In genomic region chr7:52749880-52750279, GRCh38 we compare ENCODE assay signal across 14 cellular contexts.
DNase-seq lines count a peak whose midpoint lies in the region; ATAC-seq, FAIRE-seq and TF ChIP-seq lines count a peak whose summit lies in the region.
"Had no signal": no experiment of that assay in that cellular context is flagged by ENCODE, and none has a peak within 500 bp of the region (broad histone marks: within the 10 kb centered on the region; RNA-seq: fewer than 3 reads in every experiment).

No MANE protein-coding gene starts in this region.

- 49% methylated on average over 4 of the region's 4 CpGs for WGBS in prostate gland

- DNase-seq in D721Med (ENCODE audit: insufficient read length, low spot score) (no peak), H7 (peak; percentile 23), SK-MEL-5 (ENCODE audit: low read depth, low spot score) (peak; percentile 47), kidney tubule cell (ENCODE audit: low spot score) (peak; percentile 2), prostate gland (ENCODE audit: low spot score) (no peak), coronary artery (ENCODE audit: low spot score) (no peak)
- DNase-seq: DND-41, KG1, NCI-H2227 treated with DMSO at 0.1 percent for 48 hours, posterior cingulate gyrus, small intestine, thyroid gland had no signal

- TF ChIP-seq POLR2A in prostate gland (IDR thresholded peaks at IDR 0.05) = no peak

- H3K27me3 ChIP-seq in H7 (ENCODE audit: control insufficient read depth, insufficient read depth, low read length) (no peaks in the 10 kb centered on the region), prostate gland (replicated peaks; ENCODE audit: insufficient read depth) (no peaks in the 10 kb centered on the region)
- H3K27me3 ChIP-seq: thyroid gland had no signal

- TF ChIP-seq CTCF in D721Med (IDR thresholded peaks at IDR 0.05; ENCODE audit: insufficient read depth, missing control alignments) (peak; percentile 48), prostate gland (IDR thresholded peaks at IDR 0.05) (no peak), coronary artery (IDR thresholded peaks at IDR 0.05) (no peak)

- intact Hi-C loops in prostate gland (cut with DNase I) = no loop called here

- no peak overlapping the region for H3K27ac ChIP-seq in prostate gland
- H3K27ac ChIP-seq in coronary artery = no peak overlapping the region
- H3K27ac ChIP-seq: thyroid gland had no signal

- FAIRE-seq in D721Med (lab: Jason Lieb, UNC) = no peak
- FAIRE-seq: bronchial epithelial cell, small intestine had no signal

- no peaks in the 10 kb centered on the region for H3K36me3 ChIP-seq in H7 (replicated peaks; ENCODE audit: control insufficient read depth, insufficient read depth, low read length)
- H3K36me3 ChIP-seq in prostate gland = no peaks in the 10 kb centered on the region
- H3K36me3 ChIP-seq: thyroid gland had no signal

- in situ Hi-C loops in SK-MEL-5 (cut with HindIII; ENCODE audit: low pct_unique_long_range_greater_than_20kb, low sequenced_read_pairs) = no loop called here

- no peaks in the 10 kb centered on the region for H3K4me1 ChIP-seq in prostate gland (replicated peaks)
- H3K4me1 ChIP-seq: thyroid gland had no signal

- H3K4me3 ChIP-seq in H7 (ENCODE audit: insufficient read depth, low read depth, low read length) = no peak overlapping the region
- no peak overlapping the region for H3K4me3 ChIP-seq in prostate gland
- no peak overlapping the region for H3K4me3 ChIP-seq in coronary artery
- H3K4me3 ChIP-seq: thyroid gland had no signal

- H3K9me3 ChIP-seq in prostate gland = no peaks in the 10 kb centered on the region
- H3K9me3 ChIP-seq: thyroid gland had no signal

- no peak for ATAC-seq in GM21423 (IDR thresholded peaks at IDR 0.05; ENCODE audit: unreplicated experiment)

Comparison
In these comparisons a context has a peak if more than half of its experiments do, and no peak if none do; other contexts are left out.
1. DNase-seq: peak in H7 (single experiment), SK-MEL-5 (single experiment) and kidney tubule cell (single experiment); none in D721Med (single experiment), prostate gland (single experiment) and coronary artery (single experiment).